ENCODE assay signal across 20 cellular contexts in the genomic region with DNA sequence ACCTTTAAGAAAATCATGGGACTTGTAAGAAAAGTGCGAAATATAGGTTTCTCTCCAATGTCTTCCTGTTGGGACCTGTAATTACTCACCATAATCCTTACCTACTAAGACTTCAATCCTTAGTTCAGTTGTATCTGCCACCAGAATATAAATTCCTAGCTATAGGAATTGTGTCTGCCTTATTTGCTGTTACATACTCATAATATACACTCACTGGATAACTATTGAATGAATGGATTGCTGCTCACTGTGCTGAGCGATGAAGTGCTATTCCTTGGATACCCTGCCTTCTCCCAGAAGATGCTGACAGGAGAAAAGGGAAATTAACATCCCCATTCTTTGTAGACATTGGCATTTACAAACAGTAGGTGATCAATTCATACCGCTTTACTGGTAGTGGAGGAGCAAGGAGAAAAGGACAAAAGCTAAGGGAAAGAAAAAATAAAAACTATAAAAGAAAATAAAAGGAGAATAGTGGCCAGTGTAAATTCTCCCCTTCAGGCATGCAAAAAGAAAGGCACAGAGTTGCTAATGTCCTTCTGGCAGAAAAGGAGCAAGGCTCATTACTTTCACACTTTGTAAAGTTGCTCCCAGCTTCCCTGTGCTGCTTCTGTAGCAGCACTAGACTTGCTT.
"Had no signal": no experiment of that assay in that cellular context is flagged by ENCODE, and none has a peak within 500 bp of the region (broad histone marks: within the 10 kb centered on the region; RNA-seq: fewer than 3 reads in every experiment).

No MANE protein-coding gene starts in this region.

- DNase-seq: activated CD4-positive, alpha-beta T cell treated with anti-CD3 and anti-CD28 coated beads, Interleukin-2, amount 10 ng/mL, durations not matched to agents 24 days and 14 days; activated CD4-positive, CD25-positive, alpha-beta regulatory T cell; activated CD8-positive, alpha-beta memory T cell treated with anti-CD3 and anti-CD28 coated beads, Interleukin-2, amount 50 U/mL, for 48 hours; activated gamma-delta T cell treated with Interleukin-2 at 50 U/mL for 16 hours; brain microvascular endothelial cell; cerebellar nuclear complex; effector memory CD8-positive, alpha-beta T cell; gastrocnemius medialis; heart left ventricle; kidney; left ventricle myocardium superior; natural killer cell; occipital lobe; right cardiac atrium; stimulated activated CD4-positive, alpha-beta T cell treated with anti-CD3 and anti-CD28 coated beads, Interleukin-15, amount 100 ng/mL, for 24 hours; stimulated activated CD4-positive, alpha-beta T cell treated with anti-CD3 and anti-CD28 coated beads, Interleukin-4, amount 100 ng/mL, for 24 hours; stimulated activated naive CD4-positive, alpha-beta T cell treated with Interleukin-2 at 50 U/mL for 16 hours; transverse colon had no signal

- H3K27me3 ChIP-seq: brain microvascular endothelial cell, gastrocnemius medialis, heart left ventricle, transverse colon had no signal

- H3K4me3 ChIP-seq: gastrocnemius medialis, heart left ventricle, skin epidermis, transverse colon had no signal

- ATAC-seq: effector memory CD8-positive, alpha-beta T cell; gastrocnemius medialis; heart left ventricle; left ventricle myocardium superior; natural killer cell; right cardiac atrium had no signal

- H3K36me3 ChIP-seq: brain microvascular endothelial cell, gastrocnemius medialis, heart left ventricle, transverse colon had no signal

- H3K9me3 ChIP-seq: gastrocnemius medialis, heart left ventricle, transverse colon had no signal

- H3K27ac ChIP-seq: brain microvascular endothelial cell, epithelial cell of prostate, gastrocnemius medialis, heart left ventricle, skin epidermis, transverse colon had no signal

- H3K4me1 ChIP-seq: gastrocnemius medialis, heart left ventricle, transverse colon had no signal
